ENCODE assay signal across 17 cellular contexts in genomic region chr2:71591044-71591443, GRCh38.
"Had no signal": no experiment of that assay in that cellular context is flagged by ENCODE, and none has a peak within 500 bp of the region (broad histone marks: within the 10 kb centered on the region; RNA-seq: fewer than 3 reads in every experiment).

No MANE protein-coding gene starts in this region.

- H3K9me3 ChIP-seq: adrenal gland, esophagus squamous epithelium, gastrocnemius medialis, pancreas, psoas muscle, right atrium auricular region, spleen had no signal

- H3K4me3 ChIP-seq: adrenal gland, cardiac muscle cell, esophagus squamous epithelium, gastrocnemius medialis, pancreas, psoas muscle, right atrium auricular region, spleen had no signal

- ATAC-seq: activated T-cell treated with anti-CD3 and anti-CD28 coated beads, Interleukin-2, amount 50 U/mL, for 4 hours; effector memory CD8-positive, alpha-beta T cell; gastrocnemius medialis; left colon; pancreas; psoas muscle had no signal

- H3K4me1 ChIP-seq: adrenal gland, gastrocnemius medialis, pancreas, psoas muscle, right atrium auricular region had no signal

- H3K27ac ChIP-seq: adrenal gland, cardiac muscle cell, gastrocnemius medialis, pancreas, psoas muscle, right atrium auricular region, spleen had no signal

- DNase-seq: activated CD8-positive, alpha-beta memory T cell treated with anti-CD3 and anti-CD28 coated beads, Interleukin-2, amount 50 U/mL, for 48 hours; activated naive CD4-positive, alpha-beta T cell; activated T-cell treated with anti-CD3 and anti-CD28 coated beads, Interleukin-2, amount 50 U/mL, for 4 hours; adrenal gland; dermis blood vessel endothelial cell; effector memory CD8-positive, alpha-beta T cell; esophagus squamous epithelium; gastrocnemius medialis; left colon; psoas muscle; spleen; stimulated activated CD4-positive, alpha-beta T cell treated with anti-CD3 and anti-CD28 coated beads, Interleukin-4, amount 100 ng/mL, for 1 hour; stimulated activated naive CD4-positive, alpha-beta T cell; T1000 had no signal

- H3K36me3 ChIP-seq: adrenal gland, esophagus squamous epithelium, pancreas had no signal

- H3K27me3 ChIP-seq: adrenal gland, cardiac muscle cell, esophagus squamous epithelium, gastrocnemius medialis, pancreas, right atrium auricular region, spleen had no signal
